ENCODE assay signal across 15 cellular contexts in the genomic region with DNA sequence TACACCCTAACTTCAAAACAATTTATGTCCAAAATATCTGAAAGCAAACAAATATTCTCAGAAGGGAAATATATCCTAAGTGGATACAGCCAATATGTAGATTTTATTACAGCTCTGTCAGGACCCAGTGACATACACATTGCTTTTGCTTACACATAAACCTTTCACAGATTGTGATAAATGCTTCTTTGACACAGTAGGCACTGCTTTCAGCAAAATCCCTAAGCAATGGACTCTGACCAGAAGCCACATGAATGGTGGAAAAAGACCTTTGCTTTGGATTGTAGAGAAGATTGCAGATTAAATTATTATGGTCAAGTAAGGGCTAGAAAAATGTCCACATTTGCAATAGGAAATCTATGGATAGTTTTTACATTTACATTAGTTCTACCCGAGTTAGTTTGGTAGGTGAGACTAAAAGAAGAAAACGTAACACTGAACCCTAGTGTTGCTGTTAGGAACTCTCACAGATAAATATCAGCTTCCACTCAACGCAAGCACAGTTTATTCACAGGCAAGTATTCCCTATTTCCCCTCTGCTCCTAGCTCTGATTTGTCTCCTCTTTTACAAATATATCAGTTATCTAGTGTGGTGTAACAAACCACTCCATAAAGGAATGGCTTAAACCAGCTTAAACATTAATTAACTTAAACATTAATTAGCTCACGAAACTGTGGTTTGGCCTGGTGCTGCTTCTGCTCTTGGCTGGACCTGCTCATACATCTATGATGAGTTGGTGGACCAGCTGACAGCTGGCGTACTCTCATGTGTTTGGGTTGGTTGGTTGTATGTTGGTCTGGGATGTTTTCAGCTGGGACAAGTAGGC. TPM values are rescaled to one million over a fixed set of nuclear protein-coding genes. Genes with fewer than 3 reads are reported as not detected.
DNase-seq lines count a peak whose midpoint lies in the region; ATAC-seq and TF ChIP-seq lines count a peak whose summit lies in the region.
"Had no signal": no experiment of that assay in that cellular context is flagged by ENCODE, and none has a peak within 500 bp of the region (broad histone marks: within the 10 kb centered on the region; RNA-seq: fewer than 3 reads in every experiment).

No MANE protein-coding gene starts in this region.

- no peak for TF ChIP-seq POLR2A in HCT116 (IDR thresholded peaks at IDR 0.05; ENCODE audit: borderline replicate concordance, extremely low read depth, insufficient read depth, insufficient read length)

- H2AFZ ChIP-seq in HCT116 (ENCODE audit: low read depth, low read length, poor library complexity, severe bottlenecking) (no peak overlapping the region), hepatocyte (no peak overlapping the region)

- H3K9me3 Mint-ChIP-seq in activated CD4-positive, alpha-beta memory T cell treated with anti-CD3 and anti-CD28 coated beads for 36 hours, result no peaks in the 10 kb centered on the region
- H3K9me3 Mint-ChIP-seq in stimulated activated naive B cell treated with anti-CD40 and anti-IgM and Interleukin-4, amounts not matched to agents 10 μg/mL and 1 μg/mL and 100 μg/mL, for 72 hours, result peaks cover 1 to 3% of the 10 kb centered on the region in 2 donors
- no peaks in the 10 kb centered on the region for H3K9me3 Mint-ChIP-seq in activated T-helper 2 cell treated with anti-CD3 and anti-CD28 coated beads, Interferon-gamma antibody, Interleukin-2, Interleukin-4, amounts not matched to agents 10 μg/mL and 5 μg/mL and 100 μg/mL, durations not matched to agents 14 hours and 24 hours and 36 hours
- H3K9me3 Mint-ChIP-seq: activated CD4-positive, alpha-beta T cell treated with anti-CD3 and anti-CD28 coated beads, Interleukin-2, amount 10 ng/mL, durations not matched to agents 7 days and 5 days; central memory CD8-positive, alpha-beta T cell; natural killer cell had no signal

- CTCF ChIA-PET in HCT116 (lab: Charles Lee), result interaction anchor here (2.1 kb wide), 1 partner anchor 69 kb away, joined by 5 read pairs; no protein-coding TSS in a partner anchor
- CTCF ChIA-PET in activated CD4-positive, alpha-beta memory T cell treated with anti-CD3 and anti-CD28 coated beads for 36 hours (lab: Charles Lee), result interaction anchor here (0.7 to 3.4 kb wide), 5 partner anchors 68 to 222 kb away, joined by 3 to 15 read pairs (median 5); no protein-coding TSS in a partner anchor

- no TSS peak for BruUV-seq in HCT116 (replicated peaks; lab: Mats Ljungman, UMichigan)

- H3K4me1 Mint-ChIP-seq in activated CD4-positive, alpha-beta memory T cell treated with anti-CD3 and anti-CD28 coated beads for 36 hours (ENCODE audit: low read depth), result no peaks in the 10 kb centered on the region
- H3K4me1 Mint-ChIP-seq in stimulated activated naive B cell treated with anti-CD40 and anti-IgM and Interleukin-4, amounts not matched to agents 10 μg/mL and 1 μg/mL and 100 μg/mL, for 72 hours, result peaks cover 9 to 19% of the 10 kb centered on the region in 2 donors
- no peaks in the 10 kb centered on the region for H3K4me1 Mint-ChIP-seq in activated T-helper 2 cell treated with anti-CD3 and anti-CD28 coated beads, Interferon-gamma antibody, Interleukin-2, Interleukin-4, amounts not matched to agents 10 μg/mL and 5 μg/mL and 100 μg/mL, durations not matched to agents 14 hours and 24 hours and 36 hours (ENCODE audit: low read depth)
- H3K4me1 Mint-ChIP-seq: activated CD4-positive, alpha-beta T cell treated with anti-CD3 and anti-CD28 coated beads, Interleukin-2, amount 10 ng/mL, durations not matched to agents 7 days and 5 days; B cell; central memory CD8-positive, alpha-beta T cell; natural killer cell had no signal

- H3K4me1 ChIP-seq in HCT116 (ENCODE audit: control insufficient read depth in 1 of 2, insufficient read depth in 2 of 2, low read length in 2 of 2) (no peaks in the 10 kb centered on the region), hepatocyte (ENCODE audit: insufficient read depth) (peaks cover 3% of the 10 kb centered on the region)
- H3K4me1 ChIP-seq: esophagus squamous epithelium had no signal

- TF ChIP-seq CTCF in HCT116 (IDR thresholded peaks at IDR 0.05 in 2 of 3, conservative IDR thresholded peaks at IDR 0.05 in 1 of 3; ENCODE audit: borderline replicate concordance in 1 of 3, insufficient read depth in 1 of 3, low read depth in 2 of 3, low read length in 2 of 3) (no peak), hepatocyte (IDR thresholded peaks at IDR 0.05; ENCODE audit: poor library complexity) (peak; percentile 23)

- no peaks in the 10 kb centered on the region for H3K9me3 ChIP-seq in HCT116 (ENCODE audit: control insufficient read depth in 1 of 2, insufficient read depth in 1 of 2, low read depth in 1 of 2, low read length in 2 of 2)
- H3K9me3 ChIP-seq in hepatocyte (ENCODE audit: low read depth), result no peaks in the 10 kb centered on the region
- H3K9me3 ChIP-seq: esophagus squamous epithelium had no signal

- H3K27ac ChIP-seq in HCT116 (ENCODE audit: low read depth, low read length), result no peak overlapping the region
- no peak overlapping the region for H3K27ac ChIP-seq in hepatocyte
- H3K27ac ChIP-seq: esophagus squamous epithelium, SK-N-MC had no signal

- no peaks in the 10 kb centered on the region for H3K36me3 ChIP-seq in HCT116 (ENCODE audit: control insufficient read depth in 1 of 2, insufficient read depth in 2 of 2, low read length in 2 of 2)
- H3K36me3 ChIP-seq in hepatocyte (replicated peaks; ENCODE audit: insufficient read depth, low read depth), result no peaks in the 10 kb centered on the region
- H3K36me3 ChIP-seq: esophagus squamous epithelium had no signal

- DNase-seq in HCT116 (ENCODE audit: low read depth, low spot score) (no peak), HT-29 (ENCODE audit: low spot score) (peak; percentile 2), hepatocyte (ENCODE audit: low spot score) (no peak), SKM-1 treated with dmso at 0.1 percent for 144 hours (lab: John Stamatoyannopoulos, UW; ENCODE audit: unreplicated experiment) (no peak)
- DNase-seq in activated CD4-positive, alpha-beta memory T cell treated with anti-CD3 and anti-CD28 coated beads for 36 hours, result no peak
- DNase-seq in stimulated activated naive B cell treated with anti-CD40 and anti-IgM and Interleukin-4, amounts not matched to agents 10 μg/mL and 1 μg/mL and 100 μg/mL, for 72 hours, result no peak
- no peak for DNase-seq in activated T-helper 2 cell treated with anti-CD3 and anti-CD28 coated beads, Interferon-gamma antibody, Interleukin-2, Interleukin-4, amounts not matched to agents 10 μg/mL and 5 μg/mL and 100 μg/mL, durations not matched to agents 14 hours and 24 hours and 36 hours (ENCODE audit: low spot score)
- DNase-seq: activated CD4-positive, alpha-beta T cell treated with anti-CD3 and anti-CD28 coated beads, Interleukin-2, amount 10 ng/mL, durations not matched to agents 7 days and 5 days; activated naive CD4-positive, alpha-beta T cell treated with Interleukin-2 at 50 U/mL for 16 hours; esophagus squamous epithelium; natural killer cell had no signal

- H3K9ac ChIP-seq in HCT116 (ENCODE audit: low read length), result no peak overlapping the region

- H3K79me2 ChIP-seq in HCT116 (ENCODE audit: insufficient read depth, low read length) (no peaks in the 10 kb centered on the region), hepatocyte (no peaks in the 10 kb centered on the region)

- no peak overlapping the region for H3K4me2 ChIP-seq in HCT116 (ENCODE audit: low read length)
- H3K4me2 ChIP-seq in hepatocyte, result no peak overlapping the region

- 62% methylated on average over 5 of the region's 5 CpGs for WGBS in hepatocyte (ENCODE audit: low lambda C conversion rate, missing lambda C conversion rate)

- peaks cover 2% of the 10 kb centered on the region for H3K27me3 Mint-ChIP-seq in activated CD4-positive, alpha-beta memory T cell treated with anti-CD3 and anti-CD28 coated beads for 36 hours
- peaks cover 4 to 18% of the 10 kb centered on the region in 2 donors for H3K27me3 Mint-ChIP-seq in stimulated activated naive B cell treated with anti-CD40 and anti-IgM and Interleukin-4, amounts not matched to agents 10 μg/mL and 1 μg/mL and 100 μg/mL, for 72 hours
- peaks cover 29% of the 10 kb centered on the region for H3K27me3 Mint-ChIP-seq in activated T-helper 2 cell treated with anti-CD3 and anti-CD28 coated beads, Interferon-gamma antibody, Interleukin-2, Interleukin-4, amounts not matched to agents 10 μg/mL and 5 μg/mL and 100 μg/mL, durations not matched to agents 14 hours and 24 hours and 36 hours (ENCODE audit: low read depth)

- H3K27me3 ChIP-seq in HCT116 (ENCODE audit: insufficient read depth, low read length), result no peaks in the 10 kb centered on the region
- no peaks in the 10 kb centered on the region for H3K27me3 ChIP-seq in hepatocyte
- H3K27me3 ChIP-seq: esophagus squamous epithelium had no signal

- no peak overlapping the region for H3K27ac Mint-ChIP-seq in activated CD4-positive, alpha-beta memory T cell treated with anti-CD3 and anti-CD28 coated beads for 36 hours
- no peak overlapping the region for H3K27ac Mint-ChIP-seq in stimulated activated naive B cell treated with anti-CD40 and anti-IgM and Interleukin-4, amounts not matched to agents 10 μg/mL and 1 μg/mL and 100 μg/mL, for 72 hours
- no peak overlapping the region for H3K27ac Mint-ChIP-seq in activated T-helper 2 cell treated with anti-CD3 and anti-CD28 coated beads, Interferon-gamma antibody, Interleukin-2, Interleukin-4, amounts not matched to agents 10 μg/mL and 5 μg/mL and 100 μg/mL, durations not matched to agents 14 hours and 24 hours and 36 hours
- H3K27ac Mint-ChIP-seq: activated CD4-positive, alpha-beta T cell treated with anti-CD3 and anti-CD28 coated beads, Interleukin-2, amount 10 ng/mL, durations not matched to agents 7 days and 5 days; B cell; natural killer cell had no signal

- no peak overlapping the region for H3K4me3 Mint-ChIP-seq in activated CD4-positive, alpha-beta memory T cell treated with anti-CD3 and anti-CD28 coated beads for 36 hours
- H3K4me3 Mint-ChIP-seq in stimulated activated naive B cell treated with anti-CD40 and anti-IgM and Interleukin-4, amounts not matched to agents 10 μg/mL and 1 μg/mL and 100 μg/mL, for 72 hours, result no peak overlapping the region
- no peak overlapping the region for H3K4me3 Mint-ChIP-seq in activated T-helper 2 cell treated with anti-CD3 and anti-CD28 coated beads, Interferon-gamma antibody, Interleukin-2, Interleukin-4, amounts not matched to agents 10 μg/mL and 5 μg/mL and 100 μg/mL, durations not matched to agents 14 hours and 24 hours and 36 hours (ENCODE audit: low read depth)
- H3K4me3 Mint-ChIP-seq: activated CD4-positive, alpha-beta T cell treated with anti-CD3 and anti-CD28 coated beads, Interleukin-2, amount 10 ng/mL, durations not matched to agents 7 days and 5 days; B cell; central memory CD8-positive, alpha-beta T cell; natural killer cell had no signal

- H3K4me3 ChIP-seq in HCT116 (replicated peaks in 1 of 2; ENCODE audit: low read depth in 1 of 2, low read length in 2 of 2) (no peak overlapping the region), hepatocyte (no peak overlapping the region)
- H3K4me3 ChIP-seq: esophagus squamous epithelium, SK-N-MC had no signal

- peak; percentile 86 for ATAC-seq in GM18511 (IDR thresholded peaks at IDR 0.05; ENCODE audit: unreplicated experiment)
- no peak for ATAC-seq in HCT116
- no peak for ATAC-seq in stimulated activated naive B cell treated with anti-CD40 and anti-IgM and Interleukin-4, amounts not matched to agents 10 μg/mL and 1 μg/mL and 100 μg/mL, for 72 hours (replicated peaks)
- ATAC-seq: natural killer cell had no signal

- RAD21 ChIA-PET in HCT116 (lab: Charles Lee; ENCODE audit: low non-redundant PET in 1 of 2, low total read pairs in 2 of 2, uncharacterized antibody in 2 of 2, unreplicated experiment in 2 of 2), result interaction anchor here in 1 of 2 experiments (0.7 kb wide), 1 partner anchor 84 kb away, joined by 3 read pairs; no protein-coding TSS in a partner anchor

- H4K20me1 ChIP-seq in HCT116 (ENCODE audit: insufficient read depth), result no peaks in the 10 kb centered on the region
- H4K20me1 ChIP-seq in hepatocyte (ENCODE audit: insufficient read depth, poor library complexity, severe bottlenecking), result no peaks in the 10 kb centered on the region

- no peaks in the 10 kb centered on the region for H3K9me2 ChIP-seq in HCT116 (ENCODE audit: insufficient read depth)
- H3K9me2 ChIP-seq in hepatocyte (replicated peaks; ENCODE audit: insufficient read depth), result no peaks in the 10 kb centered on the region

- POLR2A ChIA-PET in HCT116 (lab: Charles Lee), result no interaction called here
- POLR2A ChIA-PET in activated CD4-positive, alpha-beta memory T cell treated with anti-CD3 and anti-CD28 coated beads for 36 hours (lab: Charles Lee), result no interaction called here

- intact Hi-C loops in HCT116 (cut with micrococcal nuclease), result no loop called here
- intact Hi-C loops in activated CD4-positive, alpha-beta memory T cell treated with anti-CD3 and anti-CD28 coated beads for 36 hours (cut with micrococcal nuclease), result no loop called here
- intact Hi-C loops in activated T-helper 2 cell treated with anti-CD3 and anti-CD28 coated beads, Interferon-gamma antibody, Interleukin-2, Interleukin-4, amounts not matched to agents 10 μg/mL and 5 μg/mL and 100 μg/mL, durations not matched to agents 14 hours and 24 hours and 36 hours (cut with micrococcal nuclease), result loop anchor here (1.0 kb wide), 1 partner anchor 69 kb away; no protein-coding TSS in a partner anchor

- TF ChIP-seq RAD21 in HCT116 (IDR thresholded peaks at IDR 0.05; ENCODE audit: low read depth), result peak; percentile 15; the same call in 1 of the 2 replicates

- H3K36me3 Mint-ChIP-seq in activated CD4-positive, alpha-beta memory T cell treated with anti-CD3 and anti-CD28 coated beads for 36 hours, result no peaks in the 10 kb centered on the region
- no peaks in the 10 kb centered on the region for H3K36me3 Mint-ChIP-seq in stimulated activated naive B cell treated with anti-CD40 and anti-IgM and Interleukin-4, amounts not matched to agents 10 μg/mL and 1 μg/mL and 100 μg/mL, for 72 hours
- H3K36me3 Mint-ChIP-seq in activated T-helper 2 cell treated with anti-CD3 and anti-CD28 coated beads, Interferon-gamma antibody, Interleukin-2, Interleukin-4, amounts not matched to agents 10 μg/mL and 5 μg/mL and 100 μg/mL, durations not matched to agents 14 hours and 24 hours and 36 hours (ENCODE audit: low read depth), result no peaks in the 10 kb centered on the region
- H3K36me3 Mint-ChIP-seq: natural killer cell had no signal

RNA-seq across cellular contexts. Expression of gene SERPINE2, which starts 23.6 kb away (rescaled TPM):
- total RNA-seq in HCT116 (2021; ENCODE audit: unreplicated experiment) (93.3 TPM), hepatocyte (153 and 186 TPM in 2 replicates)
- polyA plus RNA-seq in HCT116 (2012), result 127 and 128 TPM in 2 replicates
- total RNA-seq in HT-29 (2014; rRNA removed; shearing (Covaris generic)), result 1.9 and 5.6 TPM in 2 replicates
- 394 and 427 TPM in 2 replicates for polyA plus RNA-seq in hepatocyte
- total RNA-seq in activated CD4-positive, alpha-beta memory T cell treated with anti-CD3 and anti-CD28 coated beads for 36 hours, result 10 to 100 TPM; 16.4 to 16.5 TPM
- 18.3 and 19.2 TPM in 2 replicates for total RNA-seq in activated T-helper 2 cell treated with anti-CD3 and anti-CD28 coated beads, Interferon-gamma antibody, Interleukin-2, Interleukin-4, amounts not matched to agents 10 μg/mL and 5 μg/mL and 100 μg/mL, durations not matched to agents 14 hours and 24 hours and 36 hours
